Comparison of ENCODE assay signal across 17 cellular contexts in genomic region chr9:134724231-134724911, GRCh38.
DNase-seq lines count a peak whose midpoint lies in the region; ATAC-seq and TF ChIP-seq lines count a peak whose summit lies in the region.
"Had no signal": no experiment of that assay in that cellular context is flagged by ENCODE, and none has a peak within 500 bp of the region (broad histone marks: within the 10 kb centered on the region; RNA-seq: fewer than 3 reads in every experiment).

No MANE protein-coding gene starts in this region.

- H4K20me1 ChIP-seq in PC-3 (ENCODE audit: low read length) (no peaks in the 10 kb centered on the region), osteoblast (ENCODE audit: insufficient read depth, low read length) (peaks cover 98% of the 10 kb centered on the region)

- H3K79me2 ChIP-seq in PC-3 (ENCODE audit: low read length): no peaks in the 10 kb centered on the region
- peaks cover 99% of the 10 kb centered on the region for H3K79me2 ChIP-seq in osteoblast (ENCODE audit: insufficient read depth, low read length)

- H3K27me3 ChIP-seq in PC-3 (ENCODE audit: low read length) (no peaks in the 10 kb centered on the region), osteoblast (ENCODE audit: insufficient read depth, low read length) (no peaks in the 10 kb centered on the region)

- no peak overlapping the region for H3K9ac ChIP-seq in PC-3 (ENCODE audit: low read length)
- H3K9ac ChIP-seq: KMS-11, SK-N-SH had no signal

- intact Hi-C loops in PC-3 (cut with micrococcal nuclease): no loop called here

- no peak overlapping the region for H3K27ac ChIP-seq in PC-3 (ENCODE audit: low read length)
- H3K27ac ChIP-seq in osteoblast (ENCODE audit: low read depth, low read length): peak overlapping the region; percentile 45
- H3K27ac ChIP-seq in caudate nucleus (ENCODE audit: low read depth, low read length): no peak overlapping the region
- H3K27ac ChIP-seq: A549, KMS-11 had no signal

- H3F3A ChIP-seq in PC-3 (ENCODE audit: low read length, unreplicated experiment): no peaks in the 10 kb centered on the region

- H3K4me2 ChIP-seq in PC-3 (ENCODE audit: low read length) (no peak overlapping the region), osteoblast (ENCODE audit: insufficient read depth, low read length) (no peak overlapping the region)
- H3K4me2 ChIP-seq: A549, KMS-11, SK-N-SH had no signal

- H3K9me3 ChIP-seq in PC-3 (ENCODE audit: low read length): no peaks in the 10 kb centered on the region
- no peaks in the 10 kb centered on the region for H3K9me3 ChIP-seq in osteoblast (ENCODE audit: low read depth, low read length)
- H3K9me3 ChIP-seq: A549, SK-N-SH had no signal

- no peak overlapping the region for H3K4me3 ChIP-seq in PC-3 (ENCODE audit: low read length)
- no peak overlapping the region for H3K4me3 ChIP-seq in fibroblast of villous mesenchyme (ENCODE audit: low read depth, low read length)
- no peak overlapping the region for H3K4me3 ChIP-seq in osteoblast (ENCODE audit: insufficient read depth, low read length)
- H3K4me3 ChIP-seq: A549 had no signal

- ATAC-seq in PC-3 (peak; percentile 31; the same call in 1 of the 2 replicates), GM18868 (IDR thresholded peaks at IDR 0.05; ENCODE audit: unreplicated experiment) (no peak)

- TF ChIP-seq CTCF in PC-3 (conservative IDR thresholded peaks at IDR 0.05; ENCODE audit: low read depth, low read length): no peak
- TF ChIP-seq CTCF in fibroblast of villous mesenchyme (IDR thresholded peaks at IDR 0.05; ENCODE audit: insufficient read depth, low read depth, low read length): no peak
- TF ChIP-seq CTCF in osteoblast (IDR thresholded peaks at IDR 0.05; ENCODE audit: extremely low read depth, low read depth, low read length): no peak
- no peak for TF ChIP-seq CTCF in GM13976 (IDR thresholded peaks at IDR 0.05; ENCODE audit: borderline replicate concordance, control extremely low read depth, extremely low read depth, insufficient read depth, missing control alignments)

- no peaks in the 10 kb centered on the region for H3K4me1 ChIP-seq in PC-3 (ENCODE audit: insufficient read depth, low read length)
- H3K4me1 ChIP-seq in osteoblast (ENCODE audit: insufficient read depth, low read length): peaks cover 5% of the 10 kb centered on the region
- H3K4me1 ChIP-seq: A549 had no signal

- no peaks in the 10 kb centered on the region for H3K9me2 ChIP-seq in PC-3 (replicated peaks; ENCODE audit: low read length)
- H3K9me2 ChIP-seq: SK-N-SH had no signal

- in situ Hi-C loops in GM13976 (cut with MboI; ENCODE audit: low sequenced_read_pairs, unreplicated experiment): no loop called here

- DNase-seq in AG08396 (ENCODE audit: low spot score) (peak; percentile 65), PC-3 (no peak), fibroblast of villous mesenchyme (ENCODE audit: low read depth) (peak; percentile 62), osteoblast (ENCODE audit: insufficient read length, low spot score, missing footprints) (peak; percentile 97), GM13976 (ENCODE audit: low spot score) (no peak), caudate nucleus (lab: John Stamatoyannopoulos, UW) (no peak), ureter (ENCODE audit: low spot score) (no peak)
- DNase-seq: activated naive CD4-positive, alpha-beta T cell; effector memory CD4-positive, alpha-beta T cell; glutamatergic neuron; NCI-H146; NCI-H446; SK-N-SH; stimulated activated CD4-positive, alpha-beta T cell treated with anti-CD3 and anti-CD28 coated beads, Interleukin-1b, Interleukin-23, amount 100 ng/mL, for 48 hours had no signal

- H2AFZ ChIP-seq in PC-3 (ENCODE audit: low read length): no peak overlapping the region
- no peak overlapping the region for H2AFZ ChIP-seq in osteoblast (ENCODE audit: low read length)

- CTCF ChIA-PET in PC-3 (lab: Charles Lee): interaction anchor here (0.5 kb wide), 1 partner anchor 281 kb away, joined by 3 read pairs; no protein-coding TSS in a partner anchor

- POLR2A ChIA-PET in PC-3 (lab: Charles Lee; ENCODE audit: unreplicated experiment): no interaction called here

- no TSS peak for BruUV-seq in PC-3 (replicated peaks; lab: Mats Ljungman, UMichigan)

- H3K36me3 ChIP-seq in PC-3 (ENCODE audit: low read depth, low read length): no peaks in the 10 kb centered on the region
- H3K36me3 ChIP-seq in osteoblast (ENCODE audit: insufficient read depth, low read length): peaks cover 91% of the 10 kb centered on the region

Comparison
In these comparisons a context has a peak if more than half of its experiments do, and no peak if none do; other contexts are left out.
1. DNase-seq: peak in AG08396 (single experiment), fibroblast of villous mesenchyme (single experiment) and osteoblast (single experiment); none in PC-3 (single experiment), GM13976 (single experiment), caudate nucleus (0 of 61) and ureter (single experiment).